In the genomic region with DNA sequence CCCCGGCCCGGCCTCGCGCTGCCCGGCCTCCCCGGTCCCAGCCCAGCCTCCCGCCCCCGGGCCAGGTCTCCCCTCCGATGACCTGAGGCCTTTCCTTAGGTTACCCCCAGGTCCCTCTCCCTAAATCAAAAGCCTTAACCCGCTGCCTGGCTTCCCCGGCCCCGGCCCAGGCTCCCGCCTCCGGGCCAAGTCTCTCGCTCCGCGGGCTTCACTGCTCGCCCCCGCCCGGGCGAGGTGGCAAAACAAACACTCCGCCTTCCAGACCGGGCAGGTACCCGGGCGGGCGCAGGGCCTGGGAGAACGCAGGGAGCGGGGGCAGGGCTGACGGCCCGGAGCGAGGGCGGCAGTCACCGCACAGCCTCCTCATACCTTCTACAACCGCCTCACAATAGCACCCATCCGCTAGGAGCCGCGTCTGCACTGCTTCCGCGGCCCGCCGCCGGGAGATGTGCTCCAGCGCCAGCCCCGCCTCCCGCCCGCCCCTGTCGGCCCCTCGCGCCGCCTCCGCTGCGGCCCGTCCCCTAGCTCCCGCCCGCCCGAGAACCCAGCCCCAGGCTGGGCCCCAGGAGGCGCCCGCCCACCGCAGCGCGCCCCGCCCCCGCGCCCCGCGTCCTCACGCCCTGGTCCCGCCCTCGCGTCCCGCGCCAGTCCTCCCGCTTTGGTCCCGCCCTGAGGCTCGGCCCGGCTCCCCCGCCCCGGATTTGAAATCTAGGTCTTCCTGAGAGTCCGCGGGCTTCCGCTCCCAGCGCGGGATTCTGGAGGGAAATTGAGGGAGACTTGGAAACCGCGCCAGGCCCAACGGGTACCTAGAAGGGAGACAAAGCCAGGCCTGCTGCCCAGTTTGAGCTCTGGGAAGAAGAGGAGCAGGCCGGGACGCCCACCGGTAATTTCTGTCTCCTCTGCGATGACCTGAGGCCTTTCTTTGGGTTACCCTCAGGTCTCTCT, we compare ENCODE assay signal across 8 cellular contexts. TPM values are rescaled to one million over a fixed set of nuclear protein-coding genes. Genes with fewer than 3 reads are reported as not detected.
DNase-seq lines count a peak whose midpoint lies in the region; ATAC-seq and TF ChIP-seq lines count a peak whose summit lies in the region.

A gene (minus strand): TSS at position 422 of the 945 bp plus-strand sequence. CDS start 10,994 bp downstream, outside the sequence.
A gene with protein sequence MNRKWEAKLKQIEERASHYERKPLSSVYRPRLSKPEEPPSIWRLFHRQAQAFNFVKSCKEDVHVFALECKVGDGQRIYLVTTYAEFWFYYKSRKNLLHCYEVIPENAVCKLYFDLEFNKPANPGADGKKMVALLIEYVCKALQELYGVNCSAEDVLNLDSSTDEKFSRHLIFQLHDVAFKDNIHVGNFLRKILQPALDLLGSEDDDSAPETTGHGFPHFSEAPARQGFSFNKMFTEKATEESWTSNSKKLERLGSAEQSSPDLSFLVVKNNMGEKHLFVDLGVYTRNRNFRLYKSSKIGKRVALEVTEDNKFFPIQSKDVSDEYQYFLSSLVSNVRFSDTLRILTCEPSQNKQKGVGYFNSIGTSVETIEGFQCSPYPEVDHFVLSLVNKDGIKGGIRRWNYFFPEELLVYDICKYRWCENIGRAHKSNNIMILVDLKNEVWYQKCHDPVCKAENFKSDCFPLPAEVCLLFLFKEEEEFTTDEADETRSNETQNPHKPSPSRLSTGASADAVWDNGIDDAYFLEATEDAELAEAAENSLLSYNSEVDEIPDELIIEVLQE (plus strand): TSS at position 713 of the 945 bp plus-strand sequence. CDS start 7,403 bp downstream, outside the sequence.

- peak; percentile 52 for TF ChIP-seq POLR2A in breast epithelium (IDR thresholded peaks at IDR 0.05)

- H3K4me1 ChIP-seq in breast epithelium: peaks cover 4 to 11% of the 10 kb centered on the region in 2 donors

- peak within 1 kb of the TSS; percentile 91 to 99 (median 96) for H3K27ac Mint-ChIP-seq in immature natural killer cell

- H3K4me3 ChIP-seq in WERI-Rb-1 (ENCODE audit: low read depth, low read length): peak within 1 kb of the TSS; percentile 94
- H3K4me3 ChIP-seq in breast epithelium: peak within 1 kb of the TSS; percentile 70 to 90 (median 80)

- H3K36me3 ChIP-seq in WERI-Rb-1 (peaks cover 21% of the 10 kb centered on the region), breast epithelium (no peaks in the 10 kb centered on the region)

- H3K27me3 ChIP-seq in WERI-Rb-1 (ENCODE audit: insufficient read depth, low read depth, severe bottlenecking): no peaks in the 10 kb centered on the region
- H3K27me3 ChIP-seq in breast epithelium: no peaks in the 10 kb centered on the region

- peak within 1 kb of the TSS; percentile 99 for H3K27ac ChIP-seq in WERI-Rb-1
- H3K27ac ChIP-seq in breast epithelium: peak within 1 kb of the TSS; percentile 90 to 96

- ATAC-seq in GM18909 (IDR thresholded peaks at IDR 0.05; ENCODE audit: poor library complexity, unreplicated experiment) (peak; percentile 84), HG03159 (IDR thresholded peaks at IDR 0.05; ENCODE audit: unreplicated experiment) (peak; percentile 82)

- H3K9me3 Mint-ChIP-seq in immature natural killer cell: no peaks in the 10 kb centered on the region

- DNase-seq in AG08395 (ENCODE audit: low spot score) (peak; percentile 91), NCI-H2227 (lab: John Stamatoyannopoulos, UW; ENCODE audit: unreplicated experiment) (peak; percentile 93), WERI-Rb-1 (peak; percentile 99), breast epithelium (ENCODE audit: low spot score in 2 of 2) (peak; percentile 87 to 94), immature natural killer cell (peak; percentile 95 to 96 (median 96)), smooth muscle cell of the brain vasculature (ENCODE audit: low read depth, low spot score) (peak; percentile 90)

- H3K9me3 ChIP-seq in WERI-Rb-1 (ENCODE audit: severe bottlenecking): no peaks in the 10 kb centered on the region
- no peaks in the 10 kb centered on the region for H3K9me3 ChIP-seq in breast epithelium

- intact Hi-C loops in breast epithelium (cut with DNase I; ENCODE audit: low total_unique reads): no loop called here

- H3K4me1 Mint-ChIP-seq in immature natural killer cell: peaks cover 64 to 75% of the 10 kb centered on the region in 2 donors

- H3K27me3 Mint-ChIP-seq in immature natural killer cell (ENCODE audit: low read depth in 3 of 3): peaks cover 6 to 8% (median 8%) of the 10 kb centered on the region in 3 donors

- TF ChIP-seq CTCF in WERI-Rb-1 (IDR thresholded peaks at IDR 0.05; ENCODE audit: low read depth, low read length) (peak; percentile 56), breast epithelium (IDR thresholded peaks at IDR 0.05) (peak in 1 of 3 donors; percentile 12)

- H3K4me3 Mint-ChIP-seq in immature natural killer cell: peak within 1 kb of the TSS; percentile 92 to 99 (median 96)

- peaks cover 0 to 17% (median 0%) of the 10 kb centered on the region in 3 donors for H3K36me3 Mint-ChIP-seq in immature natural killer cell

RNA-seq across cellular contexts. Expression of the first gene that starts in this region (rescaled TPM):
- 10 to 100 TPM; 16.4 to 20.9 (median 16.6) TPM for total RNA-seq in breast epithelium
- 10 to 100 TPM in 2 of 3 donors, 1 to 10 TPM in 1; 8.2 to 20.1 (median 11.9) TPM for polyA plus RNA-seq in immature natural killer cell

RNA-seq across cellular contexts. Expression of the second gene that starts in this region (rescaled TPM):
- 10 to 100 TPM; 15.4 to 25.2 (median 15.7) TPM for total RNA-seq in breast epithelium
- polyA plus RNA-seq in immature natural killer cell: 10 to 100 TPM; 16.9 to 37.8 (median 21.0) TPM

Comparison
In these comparisons a context has a peak if more than half of its experiments do, and no peak if none do; other contexts are left out.
1. Peak in every context shown above with its lines: DNase-seq, ATAC-seq, H3K4me3 ChIP-seq and H3K27ac ChIP-seq.